ENCODE assay signal across 12 cellular contexts in genomic region chr10:29648983-29649268, GRCh38. TPM values are rescaled to one million over a fixed set of nuclear protein-coding genes. Genes with fewer than 3 reads are reported as not detected.
DNase-seq lines count a peak whose midpoint lies in the region; ATAC-seq and TF ChIP-seq lines count a peak whose summit lies in the region.
"Had no signal": no experiment of that assay in that cellular context is flagged by ENCODE, and none has a peak within 500 bp of the region (broad histone marks: within the 10 kb centered on the region; RNA-seq: fewer than 3 reads in every experiment).

No MANE protein-coding gene starts in this region.

- no peak for ATAC-seq in HG03432 (IDR thresholded peaks at IDR 0.05; ENCODE audit: unreplicated experiment)
- ATAC-seq in GM19452 (IDR thresholded peaks at IDR 0.05; ENCODE audit: unreplicated experiment): no peak

- H3K27me3 ChIP-seq in breast epithelium (no peaks in the 10 kb centered on the region), thyroid gland (no peaks in the 10 kb centered on the region)

- WGBS in thyroid gland, 2 donors: 81 to 84% methylated on average over 1 of the region's 1 CpG

- H3K4me3 ChIP-seq in breast epithelium (no peak overlapping the region), thyroid gland (replicated peaks in 1 of 3) (no peak overlapping the region)

- no peak for TF ChIP-seq CTCF in breast epithelium (IDR thresholded peaks at IDR 0.05)
- TF ChIP-seq CTCF in thyroid gland (IDR thresholded peaks at IDR 0.05): no peak

- peak; percentile 35 for DNase-seq in HT1080 (ENCODE audit: low read depth)
- no peak for DNase-seq in breast epithelium (ENCODE audit: low spot score in 2 of 2)
- peak; percentile 35 for DNase-seq in left kidney (ENCODE audit: low read depth, low spot score)
- DNase-seq in thyroid gland: peak; percentile 28 to 37
- no peak for DNase-seq in GM03348 (ENCODE audit: low spot score)
- DNase-seq: cerebellar nuclear complex; naive B cell; NCI-H187; stimulated activated naive CD8-positive, alpha-beta T cell treated with anti-CD3 and anti-CD28 coated beads, Interleukin-15, Interleukin-2, amounts not matched to agents 100 U/mL and 50 U/mL, for 24 hours; WERI-Rb-1 had no signal

- H3K9me3 ChIP-seq in breast epithelium: no peaks in the 10 kb centered on the region
- no peaks in the 10 kb centered on the region for H3K9me3 ChIP-seq in thyroid gland

- H3K4me1 ChIP-seq in breast epithelium: peaks cover 0 to 18% of the 10 kb centered on the region in 2 donors
- H3K4me1 ChIP-seq in thyroid gland: peaks cover 31 to 40% of the 10 kb centered on the region in 2 donors

- TF ChIP-seq POLR2A in breast epithelium (IDR thresholded peaks at IDR 0.05) (no peak), thyroid gland (IDR thresholded peaks at IDR 0.05) (no peak)

- H3K36me3 ChIP-seq in breast epithelium (no peaks in the 10 kb centered on the region), thyroid gland (no peaks in the 10 kb centered on the region)
- H3K36me3 ChIP-seq: WERI-Rb-1 had no signal

- intact Hi-C loops in breast epithelium (cut with DNase I; ENCODE audit: low total_unique reads) (no loop called here), thyroid gland (cut with DNase I) (no loop called here)

- H3K27ac ChIP-seq in breast epithelium (peak overlapping the region; percentile 74 to 75), thyroid gland (peak overlapping the region; percentile 63 to 77 (median 71))
- H3K27ac ChIP-seq: WERI-Rb-1 had no signal

RNA-seq across cellular contexts. Expression of gene SVIL, which starts 14.2 kb away (rescaled TPM):
- 8.0 and 8.2 TPM in 2 replicates for total RNA-seq in HT1080 (2014; rRNA removed; shearing (Covaris generic))
- 1.8 TPM in 2 replicates for polyA plus RNA-seq in HT1080 (2015; cell fraction: cytosol; rRNA removed)
- polyA plus RNA-seq in HT1080 (2015; cell fraction: nucleus; rRNA removed): 20.3 and 21.3 TPM in 2 replicates
- total RNA-seq in breast epithelium (10 to 100 TPM; 25.8 to 69.5 (median 60.6) TPM), thyroid gland (100 to 1,000 TPM in 2 of 4 donors, 10 to 100 TPM in 2; 59.9 to 211 (median 134) TPM)

Comparison
In these comparisons a context has a peak if more than half of its experiments do, and no peak if none do; other contexts are left out.
1. DNase-seq: peak in HT1080 (single experiment), left kidney (single experiment) and thyroid gland (2 of 2); none in breast epithelium (0 of 2) and GM03348 (single experiment).